22 cellular contexts compared by ENCODE assay signal in the genomic region with DNA sequence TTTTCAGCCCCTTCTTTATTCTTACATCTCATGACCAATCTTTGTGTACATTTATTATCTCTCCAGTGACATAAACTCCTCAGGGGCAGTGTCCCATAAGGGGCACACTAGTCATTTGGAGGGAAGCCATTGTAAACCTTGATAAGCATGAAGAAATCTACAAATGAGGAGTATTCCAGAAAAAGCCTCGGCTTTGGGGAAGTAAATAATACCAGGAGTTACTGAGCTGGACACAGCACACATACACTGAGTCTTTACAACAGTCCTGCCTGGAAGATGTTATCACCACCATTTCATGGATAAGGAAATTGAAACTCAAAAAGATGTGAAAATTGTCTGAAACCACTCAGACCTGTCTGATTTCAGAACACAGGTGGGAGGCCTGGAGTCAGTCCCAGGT.
"Had no signal": no experiment of that assay in that cellular context is flagged by ENCODE, and none has a peak within 500 bp of the region (broad histone marks: within the 10 kb centered on the region; RNA-seq: fewer than 3 reads in every experiment).

No MANE protein-coding gene starts in this region.

- H3K36me3 ChIP-seq: left lung, neural progenitor cell, stomach, vagina had no signal

- H3K9ac ChIP-seq: neural progenitor cell had no signal

- H3K4me1 ChIP-seq: left lung, neural progenitor cell, psoas muscle had no signal

- H3K27ac ChIP-seq: cardiac muscle cell, epithelial cell of prostate, foreskin keratinocyte, left lung, neural progenitor cell, psoas muscle, testis, vagina had no signal

- ATAC-seq: activated CD4-positive, CD25-positive, alpha-beta regulatory T cell treated with anti-CD3 and anti-CD28 coated beads, Interleukin-2, amount 50 U/mL, for 24 hours; activated T-cell treated with anti-CD3 and anti-CD28 coated beads, Interleukin-2, amount 50 U/mL, for 72 hours; foreskin keratinocyte; left lung; mucosa of descending colon; stimulated activated effector memory CD8-positive, alpha-beta T cell treated with anti-CD3 and anti-CD28 coated beads, Interleukin-12 subunit alpha, Interleukin-12 subunit beta, amount 100 ng/mL, for 72 hours had no signal

- DNase-seq: activated CD4-positive, alpha-beta T cell treated with anti-CD3 and anti-CD28 coated beads, Interleukin-2, amount 50 U/mL, for 1 hour; activated CD8-positive, alpha-beta memory T cell treated with anti-CD3 and anti-CD28 coated beads for 24 hours; activated CD8-positive, alpha-beta memory T cell treated with anti-CD3 and anti-CD28 coated beads, Interleukin-2, amount 50 U/mL, for 48 hours; activated gamma-delta T cell; activated T-cell treated with anti-CD3 and anti-CD28 coated beads, Interleukin-2, amount 50 U/mL, for 72 hours; endodermal cell; foreskin keratinocyte; left lung; mucosa of descending colon; naive B cell; psoas muscle; stimulated activated CD4-positive, alpha-beta T cell treated with anti-CD3 and anti-CD28 coated beads, Interleukin-4, amount 100 ng/mL, for 24 hours; stomach; T-helper 1 cell; testis had no signal

- H3K9me3 ChIP-seq: left lung, mucosa of descending colon, psoas muscle, stomach, testis, vagina had no signal

- H3K4me3 ChIP-seq: cardiac muscle cell, left lung, mucosa of descending colon, neural progenitor cell, psoas muscle, smooth muscle cell, stomach, testis, vagina had no signal

- H3K27me3 ChIP-seq: cardiac muscle cell, foreskin keratinocyte, left lung, neural progenitor cell, stomach, testis, vagina had no signal
